1 cellular context compared by ENCODE assay signal in the genomic region with DNA sequence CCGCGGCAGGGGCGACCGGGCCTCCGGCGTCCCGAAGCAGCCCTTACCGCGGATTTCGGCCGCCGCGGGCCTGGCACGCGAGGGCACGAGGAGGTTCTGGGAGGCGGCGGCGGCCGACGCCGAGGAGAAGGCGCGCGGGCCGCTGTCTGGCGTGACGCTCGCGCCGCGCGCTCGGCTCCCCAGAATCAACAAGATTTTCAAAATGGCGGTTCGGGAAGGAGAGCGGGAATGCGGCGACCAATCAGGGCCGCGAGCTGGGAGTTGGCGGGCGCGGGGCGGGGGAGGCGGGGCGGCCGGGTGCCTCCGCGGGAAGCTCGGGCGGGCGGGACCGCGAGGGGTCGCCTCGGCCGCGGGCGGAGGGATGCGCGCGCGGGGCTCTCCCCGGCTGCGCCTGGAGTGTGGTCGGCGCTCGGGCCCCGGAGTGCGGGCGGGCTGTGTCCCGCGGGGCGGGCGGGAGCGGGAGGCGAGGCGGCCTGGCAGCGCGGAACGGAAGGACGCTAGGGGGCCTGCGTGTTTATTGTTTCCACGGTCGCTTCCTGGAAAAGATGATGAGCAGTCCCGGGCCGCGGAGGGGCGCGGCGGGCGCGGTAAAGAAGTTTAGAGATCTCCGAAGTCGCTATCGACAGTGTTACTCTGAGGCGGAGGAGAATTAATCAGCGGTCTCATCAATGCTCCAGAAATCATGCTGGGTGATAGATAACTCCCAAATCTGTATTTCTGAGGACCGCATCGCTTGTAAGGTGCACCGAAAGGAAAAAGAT.
A peak's percentile ranks its signal among the peaks of the same experiment; 100 is the strongest.
TF ChIP-seq lines count a peak whose summit lies in the region.

A gene with protein sequence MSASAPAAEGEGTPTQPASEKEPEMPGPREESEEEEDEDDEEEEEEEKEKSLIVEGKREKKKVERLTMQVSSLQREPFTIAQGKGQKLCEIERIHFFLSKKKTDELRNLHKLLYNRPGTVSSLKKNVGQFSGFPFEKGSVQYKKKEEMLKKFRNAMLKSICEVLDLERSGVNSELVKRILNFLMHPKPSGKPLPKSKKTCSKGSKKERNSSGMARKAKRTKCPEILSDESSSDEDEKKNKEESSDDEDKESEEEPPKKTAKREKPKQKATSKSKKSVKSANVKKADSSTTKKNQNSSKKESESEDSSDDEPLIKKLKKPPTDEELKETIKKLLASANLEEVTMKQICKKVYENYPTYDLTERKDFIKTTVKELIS (minus strand): TSS at position 193 of the 761 bp plus-strand sequence. CDS start 543 bp downstream, outside the sequence.

TF ChIP-seq in HepG2, 621 proteins besides CTCF, POLR2A, EP300 and RAD21 (continued from another document and continues in another):
- TF ChIP-seq, protein P1, sequence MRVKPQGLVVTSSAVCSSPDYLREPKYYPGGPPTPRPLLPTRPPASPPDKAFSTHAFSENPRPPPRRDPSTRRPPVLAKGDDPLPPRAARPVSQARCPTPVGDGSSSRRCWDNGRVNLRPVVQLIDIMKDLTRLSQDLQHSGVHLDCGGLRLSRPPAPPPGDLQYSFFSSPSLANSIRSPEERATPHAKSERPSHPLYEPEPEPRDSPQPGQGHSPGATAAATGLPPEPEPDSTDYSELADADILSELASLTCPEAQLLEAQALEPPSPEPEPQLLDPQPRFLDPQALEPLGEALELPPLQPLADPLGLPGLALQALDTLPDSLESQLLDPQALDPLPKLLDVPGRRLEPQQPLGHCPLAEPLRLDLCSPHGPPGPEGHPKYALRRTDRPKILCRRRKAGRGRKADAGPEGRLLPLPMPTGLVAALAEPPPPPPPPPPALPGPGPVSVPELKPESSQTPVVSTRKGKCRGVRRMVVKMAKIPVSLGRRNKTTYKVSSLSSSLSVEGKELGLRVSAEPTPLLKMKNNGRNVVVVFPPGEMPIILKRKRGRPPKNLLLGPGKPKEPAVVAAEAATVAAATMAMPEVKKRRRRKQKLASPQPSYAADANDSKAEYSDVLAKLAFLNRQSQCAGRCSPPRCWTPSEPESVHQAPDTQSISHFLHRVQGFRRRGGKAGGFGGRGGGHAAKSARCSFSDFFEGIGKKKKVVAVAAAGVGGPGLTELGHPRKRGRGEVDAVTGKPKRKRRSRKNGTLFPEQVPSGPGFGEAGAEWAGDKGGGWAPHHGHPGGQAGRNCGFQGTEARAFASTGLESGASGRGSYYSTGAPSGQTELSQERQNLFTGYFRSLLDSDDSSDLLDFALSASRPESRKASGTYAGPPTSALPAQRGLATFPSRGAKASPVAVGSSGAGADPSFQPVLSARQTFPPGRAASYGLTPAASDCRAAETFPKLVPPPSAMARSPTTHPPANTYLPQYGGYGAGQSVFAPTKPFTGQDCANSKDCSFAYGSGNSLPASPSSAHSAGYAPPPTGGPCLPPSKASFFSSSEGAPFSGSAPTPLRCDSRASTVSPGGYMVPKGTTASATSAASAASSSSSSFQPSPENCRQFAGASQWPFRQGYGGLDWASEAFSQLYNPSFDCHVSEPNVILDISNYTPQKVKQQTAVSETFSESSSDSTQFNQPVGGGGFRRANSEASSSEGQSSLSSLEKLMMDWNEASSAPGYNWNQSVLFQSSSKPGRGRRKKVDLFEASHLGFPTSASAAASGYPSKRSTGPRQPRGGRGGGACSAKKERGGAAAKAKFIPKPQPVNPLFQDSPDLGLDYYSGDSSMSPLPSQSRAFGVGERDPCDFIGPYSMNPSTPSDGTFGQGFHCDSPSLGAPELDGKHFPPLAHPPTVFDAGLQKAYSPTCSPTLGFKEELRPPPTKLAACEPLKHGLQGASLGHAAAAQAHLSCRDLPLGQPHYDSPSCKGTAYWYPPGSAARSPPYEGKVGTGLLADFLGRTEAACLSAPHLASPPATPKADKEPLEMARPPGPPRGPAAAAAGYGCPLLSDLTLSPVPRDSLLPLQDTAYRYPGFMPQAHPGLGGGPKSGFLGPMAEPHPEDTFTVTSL (CRISPR knock-in tag; IDR thresholded peaks at IDR 0.05; ENCODE audit: borderline replicate concordance): 0 out of 2 replicates have a peak, but pooled peaks have one; percentile 30
- TF ChIP-seq PRPF4 (IDR thresholded peaks at IDR 0.05; ENCODE audit: low read depth, low read length, poor library complexity, severe bottlenecking) (no peak), SP140L (CRISPR knock-in tag; IDR thresholded peaks at IDR 0.05; ENCODE audit: borderline replicate concordance) (0 out of 2 replicates have a peak, but pooled peaks have one; percentile 24), ZMYM2 (CRISPR knock-in tag; IDR thresholded peaks at IDR 0.05) (0 out of 2 replicates have a peak, but pooled peaks have one; percentile 20), BCLAF1 (IDR thresholded peaks at IDR 0.05) (no peak), ZNF251 (CRISPR knock-in tag; IDR thresholded peaks at IDR 0.05) (no peak), ZNF703 (CRISPR knock-in tag; IDR thresholded peaks at IDR 0.05; ENCODE audit: borderline replicate concordance) (0 out of 2 replicates have a peak, but pooled peaks have one; percentile 6), ZNF224 (CRISPR knock-in tag; IDR thresholded peaks at IDR 0.05) (no peak), HNF4A (CRISPR knock-in tag; IDR thresholded peaks at IDR 0.05) (no peak), KAT8 (CRISPR knock-in tag; IDR thresholded peaks at IDR 0.05) (peak; percentile 67; the same call in 1 of the 2 replicates), JUN (CRISPR knock-in tag; IDR thresholded peaks at IDR 0.05) (0 out of 2 replicates have a peak, but pooled peaks have one; percentile 32), PAF1 (CRISPR knock-in tag; IDR thresholded peaks at IDR 0.05) (no peak), AGO1 (IDR thresholded peaks at IDR 0.05; ENCODE audit: low read depth, low read length, poor library complexity, severe bottlenecking) (peak; percentile 15), TBL1XR1 (IDR thresholded peaks at IDR 0.05; ENCODE audit: borderline replicate concordance, low read length, partially characterized antibody) (no peak), ELF1 (CRISPR knock-in tag; IDR thresholded peaks at IDR 0.05) (peak; percentile 62), ZNF10 (CRISPR knock-in tag; IDR thresholded peaks at IDR 0.05; ENCODE audit: borderline replicate concordance, low read depth) (no peak), EHMT2 (IDR thresholded peaks at IDR 0.05; ENCODE audit: borderline replicate concordance, low read depth, low read length) (no peak), ZNF775 (CRISPR knock-in tag; IDR thresholded peaks at IDR 0.05; ENCODE audit: borderline replicate concordance) (no peak), ZNF317 (CRISPR knock-in tag; IDR thresholded peaks at IDR 0.05) (0 out of 2 replicates have a peak, but pooled peaks have one; percentile 32), NFRKB (IDR thresholded peaks at IDR 0.05) (no peak), FOXO1 (CRISPR knock-in tag; IDR thresholded peaks at IDR 0.05) (peak; percentile 39), ZNF333 (CRISPR knock-in tag; IDR thresholded peaks at IDR 0.05; ENCODE audit: borderline replicate concordance) (0 out of 2 replicates have a peak, but pooled peaks have one; percentile 23), PPARG (CRISPR knock-in tag; conservative IDR thresholded peaks at IDR 0.05) (no peak; the same call in 1 of the 2 replicates), ZNF510 (CRISPR knock-in tag; IDR thresholded peaks at IDR 0.05; ENCODE audit: low read depth) (no peak), ZNF607 (CRISPR knock-in tag; IDR thresholded peaks at IDR 0.05; ENCODE audit: borderline replicate concordance) (peak; percentile 80)
- TF ChIP-seq, protein P2, sequence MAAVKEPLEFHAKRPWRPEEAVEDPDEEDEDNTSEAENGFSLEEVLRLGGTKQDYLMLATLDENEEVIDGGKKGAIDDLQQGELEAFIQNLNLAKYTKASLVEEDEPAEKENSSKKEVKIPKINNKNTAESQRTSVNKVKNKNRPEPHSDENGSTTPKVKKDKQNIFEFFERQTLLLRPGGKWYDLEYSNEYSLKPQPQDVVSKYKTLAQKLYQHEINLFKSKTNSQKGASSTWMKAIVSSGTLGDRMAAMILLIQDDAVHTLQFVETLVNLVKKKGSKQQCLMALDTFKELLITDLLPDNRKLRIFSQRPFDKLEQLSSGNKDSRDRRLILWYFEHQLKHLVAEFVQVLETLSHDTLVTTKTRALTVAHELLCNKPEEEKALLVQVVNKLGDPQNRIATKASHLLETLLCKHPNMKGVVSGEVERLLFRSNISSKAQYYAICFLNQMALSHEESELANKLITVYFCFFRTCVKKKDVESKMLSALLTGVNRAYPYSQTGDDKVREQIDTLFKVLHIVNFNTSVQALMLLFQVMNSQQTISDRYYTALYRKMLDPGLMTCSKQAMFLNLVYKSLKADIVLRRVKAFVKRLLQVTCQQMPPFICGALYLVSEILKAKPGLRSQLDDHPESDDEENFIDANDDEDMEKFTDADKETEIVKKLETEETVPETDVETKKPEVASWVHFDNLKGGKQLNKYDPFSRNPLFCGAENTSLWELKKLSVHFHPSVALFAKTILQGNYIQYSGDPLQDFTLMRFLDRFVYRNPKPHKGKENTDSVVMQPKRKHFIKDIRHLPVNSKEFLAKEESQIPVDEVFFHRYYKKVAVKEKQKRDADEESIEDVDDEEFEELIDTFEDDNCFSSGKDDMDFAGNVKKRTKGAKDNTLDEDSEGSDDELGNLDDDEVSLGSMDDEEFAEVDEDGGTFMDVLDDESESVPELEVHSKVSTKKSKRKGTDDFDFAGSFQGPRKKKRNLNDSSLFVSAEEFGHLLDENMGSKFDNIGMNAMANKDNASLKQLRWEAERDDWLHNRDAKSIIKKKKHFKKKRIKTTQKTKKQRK (IDR thresholded peaks at IDR 0.05; ENCODE audit: low read length): no peak
- TF ChIP-seq, protein P3, sequence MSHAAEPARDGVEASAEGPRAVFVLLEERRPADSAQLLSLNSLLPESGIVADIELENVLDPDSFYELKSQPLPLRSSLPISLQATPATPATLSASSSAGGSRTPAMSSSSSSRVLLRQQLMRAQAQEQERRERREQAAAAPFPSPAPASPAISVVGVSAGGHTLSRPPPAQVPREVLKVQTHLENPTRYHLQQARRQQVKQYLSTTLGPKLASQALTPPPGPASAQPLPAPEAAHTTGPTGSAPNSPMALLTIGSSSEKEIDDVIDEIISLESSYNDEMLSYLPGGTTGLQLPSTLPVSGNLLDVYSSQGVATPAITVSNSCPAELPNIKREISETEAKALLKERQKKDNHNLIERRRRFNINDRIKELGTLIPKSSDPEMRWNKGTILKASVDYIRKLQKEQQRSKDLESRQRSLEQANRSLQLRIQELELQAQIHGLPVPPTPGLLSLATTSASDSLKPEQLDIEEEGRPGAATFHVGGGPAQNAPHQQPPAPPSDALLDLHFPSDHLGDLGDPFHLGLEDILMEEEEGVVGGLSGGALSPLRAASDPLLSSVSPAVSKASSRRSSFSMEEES (CRISPR knock-in tag; IDR thresholded peaks at IDR 0.05): no peak
- TF ChIP-seq, protein P4, sequence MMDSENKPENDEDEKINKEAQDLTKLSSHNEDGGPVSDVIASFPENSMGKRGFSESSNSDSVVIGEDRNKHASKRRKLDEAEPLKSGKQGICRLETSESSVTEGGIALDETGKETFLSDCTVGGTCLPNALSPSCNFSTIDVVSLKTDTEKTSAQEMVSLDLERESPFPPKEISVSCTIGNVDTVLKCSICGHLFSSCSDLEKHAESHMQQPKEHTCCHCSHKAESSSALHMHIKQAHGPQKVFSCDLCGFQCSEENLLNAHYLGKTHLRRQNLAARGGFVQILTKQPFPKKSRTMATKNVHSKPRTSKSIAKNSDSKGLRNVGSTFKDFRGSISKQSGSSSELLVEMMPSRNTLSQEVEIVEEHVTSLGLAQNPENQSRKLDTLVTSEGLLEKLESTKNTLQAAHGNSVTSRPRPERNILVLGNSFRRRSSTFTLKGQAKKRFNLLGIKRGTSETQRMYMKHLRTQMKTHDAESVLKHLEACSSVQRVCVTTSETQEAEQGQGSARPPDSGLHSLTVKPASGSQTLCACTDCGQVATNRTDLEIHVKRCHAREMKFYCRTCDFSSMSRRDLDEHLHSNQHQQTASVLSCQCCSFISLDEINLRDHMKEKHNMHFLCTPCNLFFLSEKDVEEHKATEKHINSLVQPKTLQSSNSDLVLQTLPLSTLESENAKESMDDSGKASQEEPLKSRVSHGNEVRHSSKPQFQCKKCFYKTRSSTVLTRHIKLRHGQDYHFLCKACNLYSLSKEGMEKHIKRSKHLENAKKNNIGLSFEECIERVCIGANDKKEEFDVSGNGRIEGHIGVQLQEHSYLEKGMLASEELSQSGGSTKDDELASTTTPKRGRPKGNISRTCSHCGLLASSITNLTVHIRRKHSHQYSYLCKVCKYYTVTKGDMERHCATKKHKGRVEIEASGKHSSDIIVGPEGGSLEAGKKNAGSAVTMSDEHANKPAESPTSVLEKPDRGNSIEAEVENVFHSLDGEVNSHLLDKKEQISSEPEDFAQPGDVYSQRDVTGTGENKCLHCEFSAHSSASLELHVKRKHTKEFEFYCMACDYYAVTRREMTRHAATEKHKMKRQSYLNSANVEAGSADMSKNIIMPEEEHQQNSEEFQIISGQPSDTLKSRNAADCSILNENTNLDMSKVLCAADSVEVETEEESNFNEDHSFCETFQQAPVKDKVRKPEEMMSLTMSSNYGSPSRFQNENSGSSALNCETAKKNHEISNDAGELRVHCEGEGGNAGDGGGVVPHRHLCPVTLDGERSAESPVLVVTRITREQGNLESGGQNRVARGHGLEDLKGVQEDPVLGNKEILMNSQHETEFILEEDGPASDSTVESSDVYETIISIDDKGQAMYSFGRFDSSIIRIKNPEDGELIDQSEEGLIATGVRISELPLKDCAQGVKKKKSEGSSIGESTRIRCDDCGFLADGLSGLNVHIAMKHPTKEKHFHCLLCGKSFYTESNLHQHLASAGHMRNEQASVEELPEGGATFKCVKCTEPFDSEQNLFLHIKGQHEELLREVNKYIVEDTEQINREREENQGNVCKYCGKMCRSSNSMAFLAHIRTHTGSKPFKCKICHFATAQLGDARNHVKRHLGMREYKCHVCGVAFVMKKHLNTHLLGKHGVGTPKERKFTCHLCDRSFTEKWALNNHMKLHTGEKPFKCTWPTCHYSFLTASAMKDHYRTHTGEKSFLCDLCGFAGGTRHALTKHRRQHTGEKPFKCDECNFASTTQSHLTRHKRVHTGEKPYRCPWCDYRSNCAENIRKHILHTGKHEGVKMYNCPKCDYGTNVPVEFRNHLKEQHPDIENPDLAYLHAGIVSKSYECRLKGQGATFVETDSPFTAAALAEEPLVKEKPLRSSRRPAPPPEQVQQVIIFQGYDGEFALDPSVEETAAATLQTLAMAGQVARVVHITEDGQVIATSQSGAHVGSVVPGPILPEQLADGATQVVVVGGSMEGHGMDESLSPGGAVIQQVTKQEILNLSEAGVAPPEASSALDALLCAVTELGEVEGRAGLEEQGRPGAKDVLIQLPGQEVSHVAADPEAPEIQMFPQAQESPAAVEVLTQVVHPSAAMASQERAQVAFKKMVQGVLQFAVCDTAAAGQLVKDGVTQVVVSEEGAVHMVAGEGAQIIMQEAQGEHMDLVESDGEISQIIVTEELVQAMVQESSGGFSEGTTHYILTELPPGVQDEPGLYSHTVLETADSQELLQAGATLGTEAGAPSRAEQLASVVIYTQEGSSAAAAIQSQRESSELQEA (CRISPR knock-in tag; IDR thresholded peaks at IDR 0.05; ENCODE audit: not compliant biosample characterization): no peak
